In the genomic region with DNA sequence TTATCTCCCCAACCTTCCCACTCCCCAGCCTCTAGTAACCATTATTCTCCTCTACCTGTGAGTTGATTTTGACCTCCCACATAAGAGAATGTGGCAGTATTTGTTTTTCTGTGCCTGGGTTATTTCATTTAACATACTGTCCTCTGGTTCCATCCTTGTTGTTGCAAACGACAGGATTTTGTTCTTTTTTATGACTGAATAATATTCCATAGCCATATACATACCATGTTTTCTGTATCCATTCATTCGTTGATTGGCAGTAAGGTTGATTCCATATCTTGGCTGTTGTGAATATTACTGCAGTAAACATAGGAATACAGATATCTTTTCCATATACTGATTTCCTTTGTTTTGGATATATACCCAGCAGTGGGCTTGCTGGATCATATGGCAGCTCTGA, we compare ENCODE assay signal across 15 cellular contexts. TPM values are rescaled to one million over a fixed set of nuclear protein-coding genes. Genes with fewer than 3 reads are reported as not detected.
DNase-seq lines count a peak whose midpoint lies in the region; ATAC-seq and TF ChIP-seq lines count a peak whose summit lies in the region.
"Had no signal": no experiment of that assay in that cellular context is flagged by ENCODE, and none has a peak within 500 bp of the region (broad histone marks: within the 10 kb centered on the region; RNA-seq: fewer than 3 reads in every experiment).

No MANE protein-coding gene starts in this region.

- no peak for TF ChIP-seq RAD21 in SK-N-SH (IDR thresholded peaks at IDR 0.05; ENCODE audit: low read length)

- H3K4me1 Mint-ChIP-seq in activated CD8-positive, alpha-beta T cell treated with anti-CD3 and anti-CD28 coated beads for 36 hours (ENCODE audit: low read depth): peaks cover 74% of the 10 kb centered on the region
- H3K4me1 Mint-ChIP-seq in immature natural killer cell (peaks cover 64 to 90% of the 10 kb centered on the region in 2 donors), Caco-2 (ENCODE audit: low read depth, unreplicated experiment) (peaks cover 4% of the 10 kb centered on the region)

- H3K4me2 ChIP-seq in SK-N-SH (no peak overlapping the region), Karpas-422 (ENCODE audit: low read depth, low read length, poor library complexity, severe bottlenecking) (no peak overlapping the region)

- no peak for TF ChIP-seq EP300 in SK-N-SH (IDR thresholded peaks at IDR 0.05; ENCODE audit: borderline replicate concordance in 1 of 2, low read depth in 1 of 2, low read length in 1 of 2)

- CTCF ChIA-PET in SK-N-SH (lab: Yijun Ruan, JAX) (no interaction called here), Caco-2 (lab: Charles Lee) (no interaction called here)
- CTCF ChIA-PET in activated CD8-positive, alpha-beta T cell treated with anti-CD3 and anti-CD28 coated beads for 36 hours (lab: Charles Lee): no interaction called here

- H3K4me3 Mint-ChIP-seq in activated CD8-positive, alpha-beta T cell treated with anti-CD3 and anti-CD28 coated beads for 36 hours: no peak overlapping the region
- H3K4me3 Mint-ChIP-seq in immature natural killer cell: peak overlapping the region in 2 of 5 donors; percentile 7 to 37
- no peak overlapping the region for H3K4me3 Mint-ChIP-seq in Caco-2 (ENCODE audit: unreplicated experiment)
- H3K4me3 Mint-ChIP-seq: CD14-positive monocyte had no signal

- BruUV-seq in Caco-2 (replicated peaks; lab: Mats Ljungman, UMichigan): no TSS peak

- H3K9ac ChIP-seq in SK-N-SH (no peak overlapping the region), Karpas-422 (ENCODE audit: low read length) (no peak overlapping the region)

- WGBS in SK-N-SH (ENCODE audit: low lambda C conversion rate): 95% methylated on average over 2 of the region's 2 CpGs

- no peaks in the 10 kb centered on the region for H3K27me3 Mint-ChIP-seq in activated CD8-positive, alpha-beta T cell treated with anti-CD3 and anti-CD28 coated beads for 36 hours
- no peaks in the 10 kb centered on the region for H3K27me3 Mint-ChIP-seq in immature natural killer cell (ENCODE audit: low read depth in 3 of 3)
- no peaks in the 10 kb centered on the region for H3K27me3 Mint-ChIP-seq in Caco-2 (ENCODE audit: insufficient read depth, unreplicated experiment)

- H3K9me2 ChIP-seq in SK-N-SH (no peaks in the 10 kb centered on the region), Karpas-422 (replicated peaks; ENCODE audit: insufficient read depth, low read length) (no peaks in the 10 kb centered on the region)

- H4K20me1 ChIP-seq in SK-N-SH (ENCODE audit: insufficient read depth) (peaks cover 81% of the 10 kb centered on the region), Karpas-422 (ENCODE audit: insufficient read depth, low read depth, low read length) (peaks cover 52% of the 10 kb centered on the region)

- POLR2A ChIA-PET in SK-N-SH (lab: Yijun Ruan, JAX) (no interaction called here), Caco-2 (lab: Charles Lee) (no interaction called here)
- POLR2A ChIA-PET in activated CD8-positive, alpha-beta T cell treated with anti-CD3 and anti-CD28 coated beads for 36 hours (lab: Charles Lee): no interaction called here

- H3K27ac Mint-ChIP-seq in activated CD8-positive, alpha-beta T cell treated with anti-CD3 and anti-CD28 coated beads for 36 hours: peak overlapping the region; percentile 59
- peak overlapping the region in 5 of 6 donors; percentile 2 to 82 (median 56) for H3K27ac Mint-ChIP-seq in immature natural killer cell
- no peak overlapping the region for H3K27ac Mint-ChIP-seq in Caco-2 (ENCODE audit: unreplicated experiment)

- H3K9me3 Mint-ChIP-seq in activated CD8-positive, alpha-beta T cell treated with anti-CD3 and anti-CD28 coated beads for 36 hours: peaks cover 1% of the 10 kb centered on the region
- H3K9me3 Mint-ChIP-seq in immature natural killer cell (no peaks in the 10 kb centered on the region), Caco-2 (ENCODE audit: unreplicated experiment) (no peaks in the 10 kb centered on the region)
- H3K9me3 Mint-ChIP-seq: CD14-positive monocyte had no signal

- peaks cover 0 to 3% of the 10 kb centered on the region in 2 experiments for H3K36me3 ChIP-seq in SK-N-SH (replicated peaks in 1 of 2; ENCODE audit: control insufficient read depth in 1 of 2, insufficient read depth in 2 of 2, low read length in 1 of 2)
- peaks cover 16% of the 10 kb centered on the region for H3K36me3 ChIP-seq in Karpas-422 (ENCODE audit: insufficient read depth, low read length)
- no peaks in the 10 kb centered on the region; the same call in 1 of the 2 replicates for H3K36me3 ChIP-seq in Caco-2 (ENCODE audit: control insufficient read depth, insufficient read depth, low read length)

- H3K4me1 ChIP-seq in SK-N-SH (ENCODE audit: control insufficient read depth in 1 of 2, insufficient read depth in 2 of 2, low read depth in 1 of 2, low read length in 1 of 2) (no peaks in the 10 kb centered on the region; a peak in 1 of 4 replicates), Karpas-422 (ENCODE audit: low read length) (no peaks in the 10 kb centered on the region), Caco-2 (no peaks in the 10 kb centered on the region; the same call in 1 of the 2 replicates)

- H3K4me3 ChIP-seq in SK-N-SH (ENCODE audit: low read depth in 2 of 2, low read length in 1 of 2) (no peak overlapping the region), Karpas-422 (ENCODE audit: low read length) (no peak overlapping the region), Caco-2 (ENCODE audit: low read depth, low read length) (no peak overlapping the region)
- H3K4me3 ChIP-seq: GM12878 had no signal

- H3K27me3 ChIP-seq in SK-N-SH (ENCODE audit: insufficient read depth) (no peaks in the 10 kb centered on the region), Karpas-422 (ENCODE audit: low read length) (no peaks in the 10 kb centered on the region), Caco-2 (replicated peaks; ENCODE audit: control insufficient read depth, insufficient read depth, low read length) (no peaks in the 10 kb centered on the region)

- H3K9me3 ChIP-seq in SK-N-SH (no peaks in the 10 kb centered on the region), Karpas-422 (ENCODE audit: low read length) (no peaks in the 10 kb centered on the region), Caco-2 (no peaks in the 10 kb centered on the region; the same call in 1 of the 2 replicates)

- no peak overlapping the region for H3K27ac ChIP-seq in SK-N-SH (ENCODE audit: low read depth in 2 of 2, low read length in 1 of 2)
- no peak overlapping the region for H3K27ac ChIP-seq in Karpas-422 (ENCODE audit: low read length)
- H3K27ac ChIP-seq: 22Rv1 had no signal

- H3K79me2 ChIP-seq in SK-N-SH (ENCODE audit: insufficient read depth): peaks cover 100% of the 10 kb centered on the region
- peaks cover 99% of the 10 kb centered on the region for H3K79me2 ChIP-seq in Karpas-422 (ENCODE audit: low read length)

- ATAC-seq in SK-N-SH treated with all-trans-retinoic acid at 6 μM for 48 hours: no peak
- ATAC-seq in activated CD8-positive, alpha-beta T cell treated with anti-CD3 and anti-CD28 coated beads for 36 hours: no peak
- ATAC-seq: HCT116 had no signal

- intact Hi-C loops in activated CD8-positive, alpha-beta T cell treated with anti-CD3 and anti-CD28 coated beads for 36 hours (cut with micrococcal nuclease): no loop called here
- intact Hi-C loops in posterior cingulate gyrus (cut with DNase I): no loop called here
- intact Hi-C loops in Caco-2 (cut with micrococcal nuclease; ENCODE audit: unreplicated experiment): no loop called here

- TF ChIP-seq CTCF in SK-N-SH (IDR thresholded peaks at IDR 0.05): no peak
- no peak for TF ChIP-seq CTCF in activated CD8-positive, alpha-beta T cell treated with anti-CD3 and anti-CD28 coated beads for 36 hours (IDR thresholded peaks at IDR 0.05)
- TF ChIP-seq CTCF in Caco-2 (IDR thresholded peaks at IDR 0.05; ENCODE audit: insufficient read depth in 1 of 2, low read depth in 1 of 2, low read length in 1 of 2, severe bottlenecking in 1 of 2, unreplicated experiment in 1 of 2): no peak

- no peaks in the 10 kb centered on the region for H3F3A ChIP-seq in SK-N-SH (replicated peaks; ENCODE audit: insufficient read depth)

- H2AFZ ChIP-seq in SK-N-SH (ENCODE audit: low read depth) (no peak overlapping the region), Karpas-422 (ENCODE audit: low read length) (no peak overlapping the region)

- no peak for DNase-seq in SK-N-SH
- no peak for DNase-seq in activated CD8-positive, alpha-beta T cell treated with anti-CD3 and anti-CD28 coated beads for 36 hours
- DNase-seq in immature natural killer cell: no peak
- DNase-seq in Karpas-422: no peak
- DNase-seq in posterior cingulate gyrus: no peak
- no peak for DNase-seq in Caco-2
- DNase-seq: Calu3, DMS 273 treated with DMSO at 0.1 percent for 48 hours, DMS79, IMR-90 had no signal

- peaks cover 51% of the 10 kb centered on the region for H3K36me3 Mint-ChIP-seq in activated CD8-positive, alpha-beta T cell treated with anti-CD3 and anti-CD28 coated beads for 36 hours (ENCODE audit: low read depth)
- H3K36me3 Mint-ChIP-seq in immature natural killer cell (peaks cover 6 to 8% (median 8%) of the 10 kb centered on the region in 3 donors), Caco-2 (ENCODE audit: insufficient read depth, unreplicated experiment) (peaks cover 69% of the 10 kb centered on the region)

TF ChIP-seq in SK-N-SH treated with all-trans-retinoic acid at 6 μM for 48 hours, 23 proteins besides CTCF, POLR2A, EP300 and RAD21:
- no peak for TF ChIP-seq RARB (CRISPR knock-in tag; IDR thresholded peaks at IDR 0.05)
- peak; percentile 61; the same call in 1 of the 2 replicates for TF ChIP-seq ZNF8 (CRISPR knock-in tag; IDR thresholded peaks at IDR 0.05)

TF ChIP-seq in SK-N-SH, 30 proteins besides CTCF, POLR2A, EP300 and RAD21 (continues in another document):
- TF ChIP-seq, protein P1, sequence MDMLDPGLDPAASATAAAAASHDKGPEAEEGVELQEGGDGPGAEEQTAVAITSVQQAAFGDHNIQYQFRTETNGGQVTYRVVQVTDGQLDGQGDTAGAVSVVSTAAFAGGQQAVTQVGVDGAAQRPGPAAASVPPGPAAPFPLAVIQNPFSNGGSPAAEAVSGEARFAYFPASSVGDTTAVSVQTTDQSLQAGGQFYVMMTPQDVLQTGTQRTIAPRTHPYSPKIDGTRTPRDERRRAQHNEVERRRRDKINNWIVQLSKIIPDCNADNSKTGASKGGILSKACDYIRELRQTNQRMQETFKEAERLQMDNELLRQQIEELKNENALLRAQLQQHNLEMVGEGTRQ (IDR thresholded peaks at IDR 0.05; ENCODE audit: borderline replicate concordance, low read depth, low read length): no peak
- TF ChIP-seq FOXJ3 (CRISPR knock-in tag; IDR thresholded peaks at IDR 0.05) (no peak), SMC3 (IDR thresholded peaks at IDR 0.05; ENCODE audit: low read depth, low read length) (no peak), YY1 (IDR thresholded peaks at IDR 0.05; ENCODE audit: low read depth) (no peak), POLR2AphosphoS5 (IDR thresholded peaks at IDR 0.05; ENCODE audit: low read depth, low read length) (no peak), MXI1 (IDR thresholded peaks at IDR 0.05; ENCODE audit: low read depth, low read length) (no peak)

RNA-seq across cellular contexts. Expression of a gene that starts 20.8 kb away (rescaled TPM):
- polyA plus RNA-seq in SK-N-SH (2012; rRNA removed): 11.4 and 14.2 TPM in 2 replicates
- 17.5 and 23.1 TPM in 2 replicates for polyA plus RNA-seq in SK-N-SH (2012; cell fraction: cytosol; rRNA removed)
- 10.6 and 23.1 TPM in 2 replicates for polyA plus RNA-seq in SK-N-SH (2012; cell fraction: nucleus; rRNA removed)
- 10 to 100 TPM; 87.9 to 88.5 TPM for total RNA-seq in activated CD8-positive, alpha-beta T cell treated with anti-CD3 and anti-CD28 coated beads for 36 hours
- polyA plus RNA-seq in immature natural killer cell: 10 to 100 TPM; 60.7 to 95.6 (median 80.4) TPM
- 67.3 and 69.0 TPM in 2 replicates for total RNA-seq in Karpas-422 (2014; rRNA removed; shearing (Covaris generic); ENCODE audit: low replicate concordance)
- total RNA-seq in Caco-2 (2022): 100 and 117 TPM in 2 replicates
